Comparison of ENCODE assay signal across 3 cellular contexts in genomic region chr1:236086537-236086936, GRCh38.
TF ChIP-seq lines count a peak whose summit lies in the region.

No MANE protein-coding gene starts in this region.

TF ChIP-seq in IMR-90, 13 proteins besides CTCF, POLR2A, EP300 and RAD21:
- TF ChIP-seq CEBPB (IDR thresholded peaks at IDR 0.05; ENCODE audit: low read depth, low read length) (no peak), MAZ (IDR thresholded peaks at IDR 0.05; ENCODE audit: borderline replicate concordance, low read depth, low read length) (no peak), RCOR1 (IDR thresholded peaks at IDR 0.05; ENCODE audit: insufficient replicate concordance, low read length) (no peak), SMC3 (IDR thresholded peaks at IDR 0.05; ENCODE audit: low read depth, low read length) (no peak), MAFK (IDR thresholded peaks at IDR 0.05; ENCODE audit: low read depth, low read length) (no peak), RFX5 (IDR thresholded peaks at IDR 0.05; ENCODE audit: low read depth, low read length) (no peak), NFE2L2 (IDR thresholded peaks at IDR 0.05; ENCODE audit: low read depth, low read length) (no peak), FOS (IDR thresholded peaks at IDR 0.05; ENCODE audit: low read depth, low read length) (no peak), MXI1 (IDR thresholded peaks at IDR 0.05; ENCODE audit: borderline replicate concordance, low read depth, low read length) (no peak), CHD1 (IDR thresholded peaks at IDR 0.05; ENCODE audit: low read depth, low read length) (no peak), BHLHE40 (IDR thresholded peaks at IDR 0.05; ENCODE audit: low read depth, low read length) (no peak), USF2 (IDR thresholded peaks at IDR 0.05; ENCODE audit: low read depth, low read length) (no peak)
- TF ChIP-seq, protein P1, sequence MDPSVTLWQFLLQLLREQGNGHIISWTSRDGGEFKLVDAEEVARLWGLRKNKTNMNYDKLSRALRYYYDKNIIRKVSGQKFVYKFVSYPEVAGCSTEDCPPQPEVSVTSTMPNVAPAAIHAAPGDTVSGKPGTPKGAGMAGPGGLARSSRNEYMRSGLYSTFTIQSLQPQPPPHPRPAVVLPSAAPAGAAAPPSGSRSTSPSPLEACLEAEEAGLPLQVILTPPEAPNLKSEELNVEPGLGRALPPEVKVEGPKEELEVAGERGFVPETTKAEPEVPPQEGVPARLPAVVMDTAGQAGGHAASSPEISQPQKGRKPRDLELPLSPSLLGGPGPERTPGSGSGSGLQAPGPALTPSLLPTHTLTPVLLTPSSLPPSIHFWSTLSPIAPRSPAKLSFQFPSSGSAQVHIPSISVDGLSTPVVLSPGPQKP (IDR thresholded peaks at IDR 0.05; ENCODE audit: borderline replicate concordance, low read depth, low read length): no peak

TF ChIP-seq in K562, 482 proteins besides CTCF, POLR2A, EP300 and RAD21 (continues in another document):
- TF ChIP-seq ATF1 (CRISPR knock-in tag; IDR thresholded peaks at IDR 0.05): no peak
- peak; percentile 19; the same call in 1 of the 2 replicates for TF ChIP-seq ATF1 (tag; IDR thresholded peaks at IDR 0.05)
- TF ChIP-seq MCM7 (IDR thresholded peaks at IDR 0.05): no peak
- no peak for TF ChIP-seq ZBTB11 (CRISPR knock-in tag; IDR thresholded peaks at IDR 0.05)
- TF ChIP-seq, protein P2, sequence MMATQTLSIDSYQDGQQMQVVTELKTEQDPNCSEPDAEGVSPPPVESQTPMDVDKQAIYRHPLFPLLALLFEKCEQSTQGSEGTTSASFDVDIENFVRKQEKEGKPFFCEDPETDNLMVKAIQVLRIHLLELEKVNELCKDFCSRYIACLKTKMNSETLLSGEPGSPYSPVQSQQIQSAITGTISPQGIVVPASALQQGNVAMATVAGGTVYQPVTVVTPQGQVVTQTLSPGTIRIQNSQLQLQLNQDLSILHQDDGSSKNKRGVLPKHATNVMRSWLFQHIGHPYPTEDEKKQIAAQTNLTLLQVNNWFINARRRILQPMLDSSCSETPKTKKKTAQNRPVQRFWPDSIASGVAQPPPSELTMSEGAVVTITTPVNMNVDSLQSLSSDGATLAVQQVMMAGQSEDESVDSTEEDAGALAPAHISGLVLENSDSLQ (IDR thresholded peaks at IDR 0.05): peak; percentile 81
- TF ChIP-seq GABPA (tag; conservative IDR thresholded peaks at IDR 0.05; ENCODE audit: low read depth): peak; percentile 55; the same call in 1 of the 2 replicates
- no peak for TF ChIP-seq ZNF512 (tag; IDR thresholded peaks at IDR 0.05)
- no peak for TF ChIP-seq ZNF277 (CRISPR knock-in tag; IDR thresholded peaks at IDR 0.05; ENCODE audit: borderline replicate concordance)
- TF ChIP-seq, protein P3, sequence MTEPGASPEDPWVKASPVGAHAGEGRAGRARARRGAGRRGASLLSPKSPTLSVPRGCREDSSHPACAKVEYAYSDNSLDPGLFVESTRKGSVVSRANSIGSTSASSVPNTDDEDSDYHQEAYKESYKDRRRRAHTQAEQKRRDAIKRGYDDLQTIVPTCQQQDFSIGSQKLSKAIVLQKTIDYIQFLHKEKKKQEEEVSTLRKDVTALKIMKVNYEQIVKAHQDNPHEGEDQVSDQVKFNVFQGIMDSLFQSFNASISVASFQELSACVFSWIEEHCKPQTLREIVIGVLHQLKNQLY (CRISPR knock-in tag; conservative IDR thresholded peaks at IDR 0.05): no peak

TF ChIP-seq in HepG2, 621 proteins besides CTCF, POLR2A, EP300 and RAD21:
- TF ChIP-seq TGIF2 (CRISPR knock-in tag; IDR thresholded peaks at IDR 0.05) (no peak), SP1 (IDR thresholded peaks at IDR 0.05) (no peak), SP1 (CRISPR knock-in tag; IDR thresholded peaks at IDR 0.05) (no peak), ATRX (CRISPR knock-in tag; IDR thresholded peaks at IDR 0.05; ENCODE audit: borderline replicate concordance) (no peak), GABPA (IDR thresholded peaks at IDR 0.05; ENCODE audit: low read depth, low read length) (no peak), GABPA (CRISPR knock-in tag; IDR thresholded peaks at IDR 0.05; ENCODE audit: low read depth) (peak; percentile 50; the same call in 1 of the 2 replicates), ZNF10 (CRISPR knock-in tag; IDR thresholded peaks at IDR 0.05; ENCODE audit: borderline replicate concordance, low read depth) (no peak)
TF ChIP-seq in HepG2: peak in this region for 1.
